In the genomic region with DNA sequence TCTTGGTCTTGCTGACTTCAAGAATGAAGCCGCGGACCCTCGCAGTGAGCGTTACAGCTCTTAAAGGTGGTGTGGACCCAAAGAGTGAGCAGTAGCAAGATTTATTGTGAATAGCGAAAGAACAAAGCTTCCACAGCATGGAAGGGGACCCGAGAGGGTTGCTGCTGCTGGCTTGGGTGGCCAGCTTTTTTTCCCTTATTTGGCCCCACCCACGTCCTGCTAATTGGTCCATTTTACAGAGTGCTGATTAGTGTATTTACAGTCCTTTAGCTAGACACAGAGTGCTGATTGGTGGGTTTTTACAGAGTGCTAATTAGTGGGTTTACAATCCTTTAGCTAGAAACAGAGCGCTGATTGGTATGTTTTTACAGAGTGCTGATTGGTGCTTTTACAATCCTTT, we compare ENCODE assay signal across 27 cellular contexts.
"Had no signal": no experiment of that assay in that cellular context is flagged by ENCODE, and none has a peak within 500 bp of the region (broad histone marks: within the 10 kb centered on the region; RNA-seq: fewer than 3 reads in every experiment).

No MANE protein-coding gene starts in this region.

- H3K27ac ChIP-seq: stomach, suprapubic skin, testis, thoracic aorta, thyroid gland, tibial artery, tibial nerve, transverse colon, upper lobe of left lung, upper lobe of right lung, uterus, vagina had no signal

- H3K9me3 ChIP-seq: stomach, suprapubic skin, testis, thoracic aorta, thyroid gland, tibial artery, tibial nerve, transverse colon, upper lobe of left lung, upper lobe of right lung, uterus, vagina had no signal

- H3K4me1 ChIP-seq: suprapubic skin, testis, thyroid gland, tibial nerve, transverse colon, upper lobe of left lung, upper lobe of right lung, uterus, vagina had no signal

- FAIRE-seq: urothelium cell line had no signal

- H3K27me3 ChIP-seq: stomach, suprapubic skin, testis, thyroid gland, tibial artery, tibial nerve, transverse colon, upper lobe of left lung, upper lobe of right lung, uterus, vagina had no signal

- DNase-seq: stimulated activated CD4-positive, alpha-beta T cell treated with anti-CD3 and anti-CD28 coated beads, Interleukin-2, amount 100 ng/mL, for 48 hours; stimulated activated CD4-positive, alpha-beta T cell treated with anti-CD3 and anti-CD28 coated beads, Interleukin-4, amount 100 ng/mL, for 1 hour; stimulated activated CD4-positive, alpha-beta T cell treated with anti-CD3 and anti-CD28 coated beads, Interleukin-4, amount 100 ng/mL, for 24 hours; stimulated activated CD4-positive, alpha-beta T cell treated with anti-CD3 and anti-CD28 coated beads, Interleukin-4, amount 100 ng/mL, for 4 hours; stimulated activated CD8-positive, alpha-beta memory T cell treated with anti-CD3 and anti-CD28 coated beads, Interleukin-4, amount 100 ng/mL, for 48 hours; stimulated activated naive B cell treated with anti-CD40 and anti-IgM and Interleukin-4, amounts not matched to agents 10 μg/mL and 1 μg/mL and 100 μg/mL, for 72 hours; stimulated activated naive CD4-positive, alpha-beta T cell; stimulated activated naive CD4-positive, alpha-beta T cell treated with Interleukin-2 at 50 U/mL for 16 hours; stimulated activated naive CD8-positive, alpha-beta T cell treated with anti-CD3 and anti-CD28 coated beads, Interleukin-15, amount 100 ng/mL, for 72 hours; stimulated activated naive CD8-positive, alpha-beta T cell treated with anti-CD3 and anti-CD28 coated beads, Interleukin-15, Interleukin-2, amounts not matched to agents 100 U/mL and 50 U/mL, for 24 hours; stomach; substantia nigra; testis; thyroid gland; tibial artery; transverse colon; trophoblast cell; upper lobe of left lung; upper lobe of right lung; uterus had no signal

- H3K36me3 ChIP-seq: stomach, suprapubic skin, thoracic aorta, thyroid gland, tibial artery, tibial nerve, transverse colon, upper lobe of left lung, upper lobe of right lung, uterus, vagina had no signal

- ATAC-seq: stimulated activated effector memory CD8-positive, alpha-beta T cell treated with anti-CD3 and anti-CD28 coated beads, Interleukin-12 subunit alpha, Interleukin-12 subunit beta, amount 100 ng/mL, for 72 hours; stimulated activated memory B cell treated with anti-CD40 and anti-IgM and Interleukin-4, amounts not matched to agents 10 μg/mL and 1 μg/mL and 100 μg/mL, for 72 hours; stimulated activated naive B cell treated with anti-CD40 and anti-IgM and Interleukin-4, amounts not matched to agents 10 μg/mL and 1 μg/mL and 100 μg/mL, for 72 hours; stimulated activated naive CD8-positive, alpha-beta T cell treated with anti-CD3 and anti-CD28 coated beads, Interleukin-15, amount 100 ng/mL, for 72 hours; stimulated activated naive CD8-positive, alpha-beta T cell treated with anti-CD3 and anti-CD28 coated beads, Interleukin-15, Interleukin-2, amounts not matched to agents 100 U/mL and 50 U/mL, for 24 hours; upper lobe of right lung had no signal

- H3K4me3 ChIP-seq: stomach, suprapubic skin, testis, thoracic aorta, thyroid gland, tibial artery, tibial nerve, transverse colon, upper lobe of left lung, upper lobe of right lung, uterus, vagina had no signal
